ENCODE assay signal across 21 cellular contexts in the genomic region with DNA sequence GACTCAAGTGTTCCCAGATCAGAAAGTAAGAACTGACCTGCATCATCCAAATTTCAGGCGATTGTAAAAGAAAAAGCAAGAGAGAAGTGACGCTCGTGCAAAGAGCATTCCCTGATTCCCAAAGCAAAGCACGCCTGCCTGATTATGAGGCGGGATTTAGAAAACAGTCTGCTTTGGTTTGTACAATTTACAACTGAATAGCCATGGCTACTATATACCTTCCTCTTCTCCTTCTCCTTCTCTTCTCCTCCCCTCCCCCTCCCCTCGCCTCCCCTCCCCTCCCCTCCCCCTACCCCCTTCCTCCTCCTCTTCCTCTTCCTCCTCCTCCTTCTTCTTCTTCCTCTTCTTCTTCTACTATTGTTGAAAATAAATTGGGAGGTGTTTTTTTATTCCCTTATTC.
"Had no signal": no experiment of that assay in that cellular context is flagged by ENCODE, and none has a peak within 500 bp of the region (broad histone marks: within the 10 kb centered on the region; RNA-seq: fewer than 3 reads in every experiment).

No MANE protein-coding gene starts in this region.

- ATAC-seq: foreskin keratinocyte, gastroesophageal sphincter, heart left ventricle, left lung, left ventricle myocardium superior, lower lobe of right lung, mucosa of descending colon had no signal

- H3K36me3 Mint-ChIP-seq: immature natural killer cell, mesothelial cell of epicardium, naive B cell had no signal

- H3K27ac Mint-ChIP-seq: immature natural killer cell, mesothelial cell of epicardium, naive B cell had no signal

- H3K4me3 Mint-ChIP-seq: immature natural killer cell, mesothelial cell of epicardium, naive B cell had no signal

- DNase-seq: dermis blood vessel endothelial cell; dorsolateral prefrontal cortex; effector CD4-positive, alpha-beta T cell; effector memory CD4-positive, alpha-beta T cell; foreskin keratinocyte; heart left ventricle; hippocampal formation; immature natural killer cell; islet precursor cell; kidney; kidney glomerular epithelial cell; left lung; left ventricle myocardium superior; lower lobe of right lung; mesenchymal stem cell; mucosa of descending colon; naive B cell had no signal

- H3K27ac ChIP-seq: coronary artery, dorsolateral prefrontal cortex, esophagus muscularis mucosa, foreskin keratinocyte, gastroesophageal sphincter, heart left ventricle, left lung, lower lobe of right lung had no signal

- H3K36me3 ChIP-seq: esophagus muscularis mucosa, gastroesophageal sphincter, heart left ventricle, left lung, lower lobe of right lung had no signal

- H3K27me3 ChIP-seq: esophagus muscularis mucosa, foreskin keratinocyte, gastroesophageal sphincter, heart left ventricle, left lung had no signal

- H3K9me3 ChIP-seq: esophagus muscularis mucosa, gastroesophageal sphincter, heart left ventricle, left lung, lower lobe of right lung had no signal

- H3K4me1 ChIP-seq: esophagus muscularis mucosa, foreskin keratinocyte, gastroesophageal sphincter, heart left ventricle, left lung, lower lobe of right lung had no signal

- H3K4me1 Mint-ChIP-seq: immature natural killer cell, mesothelial cell of epicardium, naive B cell had no signal

- H3K4me3 ChIP-seq: coronary artery, dorsolateral prefrontal cortex, esophagus muscularis mucosa, gastroesophageal sphincter, heart left ventricle, left lung, lower lobe of right lung, mucosa of descending colon had no signal

- H3K9me3 Mint-ChIP-seq: immature natural killer cell had no signal
